Comparison of ENCODE assay signal across 9 cellular contexts in genomic region chr9:121861501-121862180, GRCh38.
DNase-seq lines count a peak whose midpoint lies in the region; ATAC-seq and TF ChIP-seq lines count a peak whose summit lies in the region.
"Had no signal": no experiment of that assay in that cellular context is flagged by ENCODE, and none has a peak within 500 bp of the region (broad histone marks: within the 10 kb centered on the region; RNA-seq: fewer than 3 reads in every experiment).

No MANE protein-coding gene starts in this region.

- DNase-seq in NCI-H748 (lab: John Stamatoyannopoulos, UW; ENCODE audit: unreplicated experiment) (peak; percentile 10), NCI-H748 treated with DMSO at 0.1 percent for 48 hours (lab: John Stamatoyannopoulos, UW) (no peak), SW480 (ENCODE audit: low spot score) (peak; percentile 33), heart right ventricle (peak; percentile 49 to 50), testis (peak; percentile 87), kidney glomerular epithelial cell (lab: John Stamatoyannopoulos, UW) (no peak)

- H3K9me3 ChIP-seq in heart right ventricle (no peaks in the 10 kb centered on the region), testis (no peaks in the 10 kb centered on the region)
- H3K9me3 ChIP-seq: BLaER1 treated with 17β-estradiol and CSF1 and Interleukin-3, amounts not matched to agents 10 nM and 100 nM had no signal

- ATAC-seq in heart right ventricle = peak in 7 of 8 donors; percentile 77 to 93 (median 79)
- ATAC-seq in HG02759 (IDR thresholded peaks at IDR 0.05; ENCODE audit: unreplicated experiment) = no peak
- ATAC-seq in GM21619 (IDR thresholded peaks at IDR 0.05; ENCODE audit: unreplicated experiment) = no peak

- TF ChIP-seq POLR2A in testis (IDR thresholded peaks at IDR 0.05) = no peak

- H3K36me3 ChIP-seq in heart right ventricle = no peaks in the 10 kb centered on the region
- H3K36me3 ChIP-seq in testis (ENCODE audit: low read depth, missing control alignments) = no peaks in the 10 kb centered on the region
- H3K36me3 ChIP-seq: BLaER1 treated with 17β-estradiol and CSF1 and Interleukin-3, amounts not matched to agents 10 nM and 100 nM had no signal

- H3K4me1 ChIP-seq in heart right ventricle = peaks cover 0 to 20% (median 13%) of the 10 kb centered on the region in 9 donors
- no peaks in the 10 kb centered on the region for H3K4me1 ChIP-seq in testis

- no peak overlapping the region for H3K4me3 ChIP-seq in heart right ventricle
- H3K4me3 ChIP-seq in testis = no peak overlapping the region
- H3K4me3 ChIP-seq: BLaER1 treated with 17β-estradiol and CSF1 and Interleukin-3, amounts not matched to agents 10 nM and 100 nM had no signal

- intact Hi-C loops in heart right ventricle (cut with DNase I) = loop anchor here in 5 of 10 donors (1.0 to 10.0 kb wide), 9 partner anchors 117 to 317 kb away; no protein-coding TSS in a partner anchor
- intact Hi-C loops in testis (cut with DNase I; ENCODE audit: low total_unique reads) = no loop called here

- peak; percentile 27 to 74 (median 64) for TF ChIP-seq CTCF in heart right ventricle (IDR thresholded peaks at IDR 0.05)
- TF ChIP-seq CTCF in testis (IDR thresholded peaks at IDR 0.05) = peak in 2 of 3 experiments; percentile 27 to 35

- H3K27ac ChIP-seq in heart right ventricle = no peak overlapping the region
- H3K27ac ChIP-seq in testis = peak overlapping the region; percentile 22 to 54
- H3K27ac ChIP-seq: BLaER1 treated with 17β-estradiol and CSF1 and Interleukin-3, amounts not matched to agents 10 nM and 100 nM had no signal

- no peaks in the 10 kb centered on the region for H3K27me3 ChIP-seq in heart right ventricle
- no peaks in the 10 kb centered on the region for H3K27me3 ChIP-seq in testis
- H3K27me3 ChIP-seq: BLaER1 treated with 17β-estradiol and CSF1 and Interleukin-3, amounts not matched to agents 10 nM and 100 nM had no signal

- WGBS in heart right ventricle, 2 donors = 50 to 68% methylated on average over 4 of the region's 4 CpGs
- 53 to 78% methylated on average over 4 of the region's 4 CpGs for WGBS in testis, 2 donors

Comparison
In these comparisons a context has a peak if more than half of its experiments do, and no peak if none do; other contexts are left out.
1. DNase-seq: peak in NCI-H748 (single experiment), SW480 (single experiment), heart right ventricle (2 of 2) and testis (single experiment); none in NCI-H748 treated with DMSO at 0.1 percent for 48 hours (single experiment) and kidney glomerular epithelial cell (single experiment).
2. ATAC-seq: peak in heart right ventricle (7 of 8); none in HG02759 (single experiment) and GM21619 (single experiment).
3. H3K27ac ChIP-seq: peak in testis (2 of 2); none in heart right ventricle (0 of 10).